ENCODE assay signal across 25 cellular contexts in genomic region chr2:96758987-96759386, GRCh38. TPM values are rescaled to one million over a fixed set of nuclear protein-coding genes. Genes with fewer than 3 reads are reported as not detected.
DNase-seq lines count a peak whose midpoint lies in the region; ATAC-seq and TF ChIP-seq lines count a peak whose summit lies in the region.
"Had no signal": no experiment of that assay in that cellular context is flagged by ENCODE, and none has a peak within 500 bp of the region (broad histone marks: within the 10 kb centered on the region; RNA-seq: fewer than 3 reads in every experiment).

No MANE protein-coding gene starts in this region.

- TF ChIP-seq CTCF in mucosa of descending colon (IDR thresholded peaks at IDR 0.05) (no peak), testis (IDR thresholded peaks at IDR 0.05) (no peak)

- ATAC-seq in T-helper 17 cell (no peak), mucosa of descending colon (peak; percentile 28)
- no peak for ATAC-seq in stimulated activated memory B cell treated with anti-CD40 and anti-IgM and Interleukin-4, amounts not matched to agents 10 μg/mL and 1 μg/mL and 100 μg/mL, for 72 hours
- ATAC-seq in activated CD4-positive, alpha-beta T cell treated with anti-CD3 and anti-CD28 coated beads for 36 hours = no peak
- ATAC-seq: left lobe of liver had no signal

- H3K4me3 ChIP-seq in mucosa of descending colon (no peak overlapping the region), testis (no peak overlapping the region)
- H3K4me3 ChIP-seq: PC-9, SJCRH30 had no signal

- peak; percentile 28 for DNase-seq in DMS153 (lab: John Stamatoyannopoulos, UW)
- DNase-seq in DMS153 treated with DMSO at 0.1 percent for 48 hours (lab: John Stamatoyannopoulos, UW; ENCODE audit: unreplicated experiment) = no peak
- no peak for DNase-seq in T-helper 17 cell
- DNase-seq in mucosa of descending colon = peak in 1 of 3 donors; percentile 55
- no peak for DNase-seq in HEK293T (ENCODE audit: extremely low spot score)
- no peak for DNase-seq in testis
- DNase-seq in activated CD4-positive, alpha-beta T cell treated with anti-CD3 and anti-CD28 coated beads for 36 hours = no peak
- DNase-seq: 8988T; activated CD4-positive, alpha-beta T cell treated with anti-CD3 and anti-CD28 coated beads, Interleukin-2, amount 10 ng/mL, durations not matched to agents 24 days and 14 days; activated naive CD8-positive, alpha-beta T cell treated with anti-CD3 and anti-CD28 coated beads, Interleukin-2, amount 10 ng/mL, durations not matched to agents 7 days and 5 days; AML-193; Caco-2; effector CD8-positive, alpha-beta T cell; foreskin melanocyte; NCI-H1092; NCI-H2081; NCI-H82; stimulated activated CD4-positive, alpha-beta T cell treated with anti-CD3 and anti-CD28 coated beads, Interleukin-2, amount 100 ng/mL, for 48 hours; stimulated activated naive CD4-positive, alpha-beta T cell treated with Interleukin-2 at 50 U/mL for 16 hours had no signal

- peaks cover 29% of the 10 kb centered on the region for H3K4me1 Mint-ChIP-seq in T-helper 17 cell
- peaks cover 45% of the 10 kb centered on the region for H3K4me1 Mint-ChIP-seq in stimulated activated memory B cell treated with anti-CD40 and anti-IgM and Interleukin-4, amounts not matched to agents 10 μg/mL and 1 μg/mL and 100 μg/mL, for 72 hours
- peaks cover 36% of the 10 kb centered on the region for H3K4me1 Mint-ChIP-seq in activated CD4-positive, alpha-beta T cell treated with anti-CD3 and anti-CD28 coated beads for 36 hours

- no peak overlapping the region for H3K27ac ChIP-seq in testis
- H3K27ac ChIP-seq: neutrophil, PC-9, SJCRH30 had no signal

- no peaks in the 10 kb centered on the region for H3K36me3 Mint-ChIP-seq in T-helper 17 cell (ENCODE audit: low read depth)
- no peaks in the 10 kb centered on the region for H3K36me3 Mint-ChIP-seq in stimulated activated memory B cell treated with anti-CD40 and anti-IgM and Interleukin-4, amounts not matched to agents 10 μg/mL and 1 μg/mL and 100 μg/mL, for 72 hours
- no peaks in the 10 kb centered on the region for H3K36me3 Mint-ChIP-seq in activated CD4-positive, alpha-beta T cell treated with anti-CD3 and anti-CD28 coated beads for 36 hours (ENCODE audit: low read depth)
- H3K36me3 Mint-ChIP-seq: activated naive CD8-positive, alpha-beta T cell treated with anti-CD3 and anti-CD28 coated beads, Interleukin-2, amount 10 ng/mL, durations not matched to agents 7 days and 5 days had no signal

- H3K9me3 ChIP-seq in T-helper 17 cell (ENCODE audit: control insufficient read depth, low read length, poor library complexity, severe bottlenecking) (no peaks in the 10 kb centered on the region), mucosa of descending colon (no peaks in the 10 kb centered on the region), testis (no peaks in the 10 kb centered on the region)
- H3K9me3 ChIP-seq: Caco-2, neutrophil, SJCRH30 had no signal

- H3K9me3 Mint-ChIP-seq in stimulated activated memory B cell treated with anti-CD40 and anti-IgM and Interleukin-4, amounts not matched to agents 10 μg/mL and 1 μg/mL and 100 μg/mL, for 72 hours = no peaks in the 10 kb centered on the region
- H3K9me3 Mint-ChIP-seq in activated CD4-positive, alpha-beta T cell treated with anti-CD3 and anti-CD28 coated beads for 36 hours (ENCODE audit: low read depth) = no peaks in the 10 kb centered on the region
- H3K9me3 Mint-ChIP-seq: activated CD4-positive, alpha-beta T cell treated with anti-CD3 and anti-CD28 coated beads, Interleukin-2, amount 10 ng/mL, durations not matched to agents 24 days and 14 days; activated naive CD8-positive, alpha-beta T cell treated with anti-CD3 and anti-CD28 coated beads, Interleukin-2, amount 10 ng/mL, durations not matched to agents 7 days and 5 days; activated T-helper 2 cell treated with anti-CD3 and anti-CD28 coated beads, Interferon-gamma antibody, Interleukin-2, Interleukin-4, amounts not matched to agents 10 μg/mL and 5 μg/mL and 100 μg/mL, durations not matched to agents 14 hours and 24 hours and 36 hours had no signal

- H3K36me3 ChIP-seq in mucosa of descending colon (ENCODE audit: low read depth) (no peaks in the 10 kb centered on the region), testis (ENCODE audit: low read depth, missing control alignments) (no peaks in the 10 kb centered on the region)
- H3K36me3 ChIP-seq: neutrophil, SJCRH30 had no signal

- no peaks in the 10 kb centered on the region for H3K27me3 Mint-ChIP-seq in T-helper 17 cell
- no peaks in the 10 kb centered on the region for H3K27me3 Mint-ChIP-seq in stimulated activated memory B cell treated with anti-CD40 and anti-IgM and Interleukin-4, amounts not matched to agents 10 μg/mL and 1 μg/mL and 100 μg/mL, for 72 hours
- no peaks in the 10 kb centered on the region for H3K27me3 Mint-ChIP-seq in activated CD4-positive, alpha-beta T cell treated with anti-CD3 and anti-CD28 coated beads for 36 hours
- H3K27me3 Mint-ChIP-seq: activated CD4-positive, alpha-beta T cell treated with anti-CD3 and anti-CD28 coated beads, Interleukin-2, amount 10 ng/mL, durations not matched to agents 24 days and 14 days; activated naive CD8-positive, alpha-beta T cell treated with anti-CD3 and anti-CD28 coated beads, Interleukin-2, amount 10 ng/mL, durations not matched to agents 7 days and 5 days had no signal

- 64 to 78% methylated on average over 3 of the region's 3 CpGs for WGBS in testis, 2 donors

- CTCF ChIA-PET in HEK293T (lab: Yijun Ruan, JAX) = interaction anchor here (0.9 kb wide), 1 partner anchor 38 kb away, joined by 4 read pairs; no protein-coding TSS in a partner anchor
- CTCF ChIA-PET in activated CD4-positive, alpha-beta T cell treated with anti-CD3 and anti-CD28 coated beads for 36 hours (lab: Charles Lee) = interaction anchor here (1.2 to 3.3 kb wide), 2 partner anchors 9 to 121 kb away, joined by 3 to 13 read pairs; partner anchors contain the start of gene KANSL3

- no peak for TF ChIP-seq POLR2A in testis (IDR thresholded peaks at IDR 0.05)

- no peaks in the 10 kb centered on the region for H3K27me3 ChIP-seq in testis
- H3K27me3 ChIP-seq: SJCRH30 had no signal

- intact Hi-C loops in mucosa of descending colon (cut with DNase I, micrococcal nuclease) = no loop called here
- intact Hi-C loops in testis (cut with DNase I; ENCODE audit: low total_unique reads) = no loop called here
- intact Hi-C loops in activated CD4-positive, alpha-beta T cell treated with anti-CD3 and anti-CD28 coated beads for 36 hours (cut with DNase I, micrococcal nuclease) = no loop called here

- H3K4me1 ChIP-seq in mucosa of descending colon (ENCODE audit: low read depth) (peaks cover 11% of the 10 kb centered on the region), testis (peaks cover 25% of the 10 kb centered on the region)

- H3K4me3 Mint-ChIP-seq in T-helper 17 cell = no peak overlapping the region
- H3K4me3 Mint-ChIP-seq in stimulated activated memory B cell treated with anti-CD40 and anti-IgM and Interleukin-4, amounts not matched to agents 10 μg/mL and 1 μg/mL and 100 μg/mL, for 72 hours = no peak overlapping the region
- no peak overlapping the region for H3K4me3 Mint-ChIP-seq in activated CD4-positive, alpha-beta T cell treated with anti-CD3 and anti-CD28 coated beads for 36 hours

- peak overlapping the region; percentile 94 for H3K27ac Mint-ChIP-seq in T-helper 17 cell
- H3K27ac Mint-ChIP-seq in stimulated activated memory B cell treated with anti-CD40 and anti-IgM and Interleukin-4, amounts not matched to agents 10 μg/mL and 1 μg/mL and 100 μg/mL, for 72 hours = peak overlapping the region; percentile 86
- H3K27ac Mint-ChIP-seq in activated CD4-positive, alpha-beta T cell treated with anti-CD3 and anti-CD28 coated beads for 36 hours = no peak overlapping the region
- H3K27ac Mint-ChIP-seq: activated CD4-positive, alpha-beta T cell treated with anti-CD3 and anti-CD28 coated beads, Interleukin-2, amount 10 ng/mL, durations not matched to agents 24 days and 14 days; activated naive CD8-positive, alpha-beta T cell treated with anti-CD3 and anti-CD28 coated beads, Interleukin-2, amount 10 ng/mL, durations not matched to agents 7 days and 5 days; activated T-helper 2 cell treated with anti-CD3 and anti-CD28 coated beads, Interferon-gamma antibody, Interleukin-2, Interleukin-4, amounts not matched to agents 10 μg/mL and 5 μg/mL and 100 μg/mL, durations not matched to agents 14 hours and 24 hours and 36 hours had no signal

- POLR2A ChIA-PET in HEK293T (lab: Yijun Ruan, JAX) = interaction anchor here (0.6 to 1.4 kb wide), 2 partner anchors 118 to 423 kb away, joined by 3 read pairs; partner anchors contain the start of gene NCAPH
- POLR2A ChIA-PET in activated CD4-positive, alpha-beta T cell treated with anti-CD3 and anti-CD28 coated beads for 36 hours (lab: Charles Lee) = no interaction called here

TF ChIP-seq in HEK293T, 16 proteins besides CTCF, POLR2A, EP300 and RAD21 (continues in another document):
- no peak for TF ChIP-seq FOXA1 (IDR thresholded peaks at IDR 0.05)
- no peak for TF ChIP-seq ELF4 (IDR thresholded peaks at IDR 0.05)
- TF ChIP-seq TARDBP (IDR thresholded peaks at IDR 0.05) = no peak
- no peak for TF ChIP-seq CTBP1 (IDR thresholded peaks at IDR 0.05; ENCODE audit: borderline replicate concordance)
- no peak for TF ChIP-seq BHLHE40 (IDR thresholded peaks at IDR 0.05; ENCODE audit: borderline replicate concordance)
- no peak for TF ChIP-seq SUZ12 (IDR thresholded peaks at IDR 0.05)
- no peak for TF ChIP-seq HDGF (IDR thresholded peaks at IDR 0.05; ENCODE audit: borderline replicate concordance)
- TF ChIP-seq SP1 (IDR thresholded peaks at IDR 0.05) = no peak
- TF ChIP-seq ZNF384 (IDR thresholded peaks at IDR 0.05) = no peak
- no peak for TF ChIP-seq FOXK2 (IDR thresholded peaks at IDR 0.05)
- no peak for TF ChIP-seq LEF1 (IDR thresholded peaks at IDR 0.05; ENCODE audit: borderline replicate concordance)
- TF ChIP-seq FOXM1 (IDR thresholded peaks at IDR 0.05; ENCODE audit: borderline replicate concordance) = no peak

RNA-seq across cellular contexts. Expression of gene CNNM4, which starts 1.7 kb away (rescaled TPM):
- total RNA-seq in T-helper 17 cell (1 to 10 TPM; 6.4 to 8.1 TPM), mucosa of descending colon (100 to 1,000 TPM in 2 of 3 donors, 10 to 100 TPM in 1; 53.4 to 134 (median 101) TPM), testis (10 to 100 TPM; 18.0 to 18.4 TPM)
- 21.8 TPM for polyA plus RNA-seq in testis (ENCODE audit: insufficient read depth, low read depth, low replicate concordance)
- total RNA-seq in activated CD4-positive, alpha-beta T cell treated with anti-CD3 and anti-CD28 coated beads for 36 hours = 10 to 100 TPM in 1 of 2 experiments, 1 to 10 TPM in 1; 7.1 to 11.3 TPM

RNA-seq across cellular contexts. Expression of gene LMAN2L, which starts 19.1 kb away (rescaled TPM):
- total RNA-seq in T-helper 17 cell = 1 to 10 TPM; 3.6 to 7.1 TPM
- total RNA-seq in mucosa of descending colon = 10 to 100 TPM; 11.2 to 21.0 (median 14.2) TPM
- total RNA-seq in testis = 10 to 100 TPM; 24.2 to 24.5 TPM
- polyA plus RNA-seq in testis (ENCODE audit: insufficient read depth, low read depth, low replicate concordance) = 25.2 TPM
- total RNA-seq in activated CD4-positive, alpha-beta T cell treated with anti-CD3 and anti-CD28 coated beads for 36 hours = 1 to 10 TPM; 4.8 to 5.7 TPM

RNA-seq across cellular contexts. Expression of gene CNNM3, which starts 57.1 kb away (rescaled TPM):
- 10 to 100 TPM; 30.8 to 39.5 TPM for total RNA-seq in T-helper 17 cell
- total RNA-seq in mucosa of descending colon = 10 to 100 TPM; 21.2 to 35.5 (median 33.4) TPM
- total RNA-seq in testis = 10 to 100 TPM; 32.2 to 33.6 TPM
- 33.5 TPM for polyA plus RNA-seq in testis (ENCODE audit: insufficient read depth, low read depth, low replicate concordance)
- 10 to 100 TPM; 19.2 to 31.2 TPM for total RNA-seq in activated CD4-positive, alpha-beta T cell treated with anti-CD3 and anti-CD28 coated beads for 36 hours
